Comparison of ENCODE assay signal across 11 cellular contexts in the genomic region with DNA sequence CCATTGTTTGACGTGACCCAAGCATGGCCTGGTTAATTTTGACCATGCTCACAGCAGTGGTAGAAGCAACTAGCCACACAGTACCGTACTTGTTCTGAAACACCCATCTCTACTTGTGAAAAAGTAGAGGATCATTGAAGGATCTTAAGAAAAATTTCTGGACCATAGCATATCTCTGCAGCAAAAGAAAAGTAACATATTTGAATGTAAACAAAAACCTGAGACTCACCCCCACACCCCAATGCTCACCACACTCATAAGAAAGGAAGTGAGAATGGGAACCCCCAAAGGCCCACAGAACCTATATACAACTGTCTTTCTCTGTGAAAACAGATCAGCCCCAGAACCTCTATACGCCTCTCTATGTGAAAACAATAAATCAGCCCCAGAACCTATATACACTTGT. TPM values are rescaled to one million over a fixed set of nuclear protein-coding genes. Genes with fewer than 3 reads are reported as not detected.
A peak's percentile ranks its signal among the peaks of the same experiment; 100 is the strongest.
DNase-seq lines count a peak whose midpoint lies in the region; ATAC-seq and TF ChIP-seq lines count a peak whose summit lies in the region.
"Had no signal": no experiment of that assay in that cellular context is flagged by ENCODE, and none has a peak within 500 bp of the region (broad histone marks: within the 10 kb centered on the region; RNA-seq: fewer than 3 reads in every experiment).

No MANE protein-coding gene starts in this region.

- H3K9me3 Mint-ChIP-seq in activated T-helper 1 cell treated with anti-CD3 and anti-CD28 coated beads, Interleukin-12 subunit alpha, Interleukin-12 subunit beta, Interleukin-2, Interleukin-4 antibody, amounts not matched to agents 30 ng/mL and 10 ng/mL and 1 ng/mL, durations not matched to agents 14 hours and 24 hours and 36 hours = no peaks in the 10 kb centered on the region
- no peaks in the 10 kb centered on the region for H3K9me3 Mint-ChIP-seq in activated T-cell treated with anti-CD3 and anti-CD28 coated beads, Interleukin-2, amount 50 U/mL, for 24 hours
- H3K9me3 Mint-ChIP-seq in mesothelial cell of epicardium = no peaks in the 10 kb centered on the region
- H3K9me3 Mint-ChIP-seq: nephron progenitor cell had no signal

- no peak for TF ChIP-seq CTCF in mesothelial cell of epicardium (IDR thresholded peaks at IDR 0.05; ENCODE audit: unreplicated experiment)

- no peak overlapping the region for H3K4me3 Mint-ChIP-seq in activated T-helper 1 cell treated with anti-CD3 and anti-CD28 coated beads, Interleukin-12 subunit alpha, Interleukin-12 subunit beta, Interleukin-2, Interleukin-4 antibody, amounts not matched to agents 30 ng/mL and 10 ng/mL and 1 ng/mL, durations not matched to agents 14 hours and 24 hours and 36 hours
- no peak overlapping the region for H3K4me3 Mint-ChIP-seq in activated T-cell treated with anti-CD3 and anti-CD28 coated beads, Interleukin-2, amount 50 U/mL, for 24 hours
- H3K4me3 Mint-ChIP-seq in mesothelial cell of epicardium = no peak overlapping the region
- H3K4me3 Mint-ChIP-seq: nephron progenitor cell had no signal

- ATAC-seq in GM18511 (IDR thresholded peaks at IDR 0.05; ENCODE audit: unreplicated experiment) (peak; percentile 80), GM21367 (IDR thresholded peaks at IDR 0.05; ENCODE audit: unreplicated experiment) (peak; percentile 73), HG03066 (IDR thresholded peaks at IDR 0.05; ENCODE audit: low read depth, unreplicated experiment) (peak; percentile 69), HG02970 (IDR thresholded peaks at IDR 0.05; ENCODE audit: low FRiP score, unreplicated experiment) (no peak)

- intact Hi-C loops in activated T-helper 1 cell treated with anti-CD3 and anti-CD28 coated beads, Interleukin-12 subunit alpha, Interleukin-12 subunit beta, Interleukin-2, Interleukin-4 antibody, amounts not matched to agents 30 ng/mL and 10 ng/mL and 1 ng/mL, durations not matched to agents 14 hours and 24 hours and 36 hours (cut with micrococcal nuclease) = no loop called here

- H3K36me3 Mint-ChIP-seq in activated T-helper 1 cell treated with anti-CD3 and anti-CD28 coated beads, Interleukin-12 subunit alpha, Interleukin-12 subunit beta, Interleukin-2, Interleukin-4 antibody, amounts not matched to agents 30 ng/mL and 10 ng/mL and 1 ng/mL, durations not matched to agents 14 hours and 24 hours and 36 hours (ENCODE audit: low read depth) = no peaks in the 10 kb centered on the region
- no peaks in the 10 kb centered on the region for H3K36me3 Mint-ChIP-seq in activated T-cell treated with anti-CD3 and anti-CD28 coated beads, Interleukin-2, amount 50 U/mL, for 24 hours (ENCODE audit: low read depth)
- no peaks in the 10 kb centered on the region for H3K36me3 Mint-ChIP-seq in mesothelial cell of epicardium

- no peaks in the 10 kb centered on the region for H3K27me3 Mint-ChIP-seq in activated T-helper 1 cell treated with anti-CD3 and anti-CD28 coated beads, Interleukin-12 subunit alpha, Interleukin-12 subunit beta, Interleukin-2, Interleukin-4 antibody, amounts not matched to agents 30 ng/mL and 10 ng/mL and 1 ng/mL, durations not matched to agents 14 hours and 24 hours and 36 hours (ENCODE audit: insufficient read depth)
- H3K27me3 Mint-ChIP-seq in activated T-cell treated with anti-CD3 and anti-CD28 coated beads, Interleukin-2, amount 50 U/mL, for 24 hours = no peaks in the 10 kb centered on the region
- H3K27me3 Mint-ChIP-seq in mesothelial cell of epicardium (ENCODE audit: low read depth) = no peaks in the 10 kb centered on the region

- DNase-seq in activated T-helper 1 cell treated with anti-CD3 and anti-CD28 coated beads, Interleukin-12 subunit alpha, Interleukin-12 subunit beta, Interleukin-2, Interleukin-4 antibody, amounts not matched to agents 30 ng/mL and 10 ng/mL and 1 ng/mL, durations not matched to agents 14 hours and 24 hours and 36 hours (ENCODE audit: low spot score) = peak; percentile 33
- no peak for DNase-seq in activated T-cell treated with anti-CD3 and anti-CD28 coated beads, Interleukin-2, amount 50 U/mL, for 24 hours
- DNase-seq in mesothelial cell of epicardium (ENCODE audit: low spot score in 2 of 2, unreplicated experiment in 2 of 2) = no peak
- DNase-seq in middle frontal gyrus (ENCODE audit: extremely low spot score, low spot score) = no peak
- DNase-seq: DMS 273 treated with DMSO at 0.1 percent for 48 hours, nephron progenitor cell, substantia nigra had no signal

- H3K27ac Mint-ChIP-seq in activated T-helper 1 cell treated with anti-CD3 and anti-CD28 coated beads, Interleukin-12 subunit alpha, Interleukin-12 subunit beta, Interleukin-2, Interleukin-4 antibody, amounts not matched to agents 30 ng/mL and 10 ng/mL and 1 ng/mL, durations not matched to agents 14 hours and 24 hours and 36 hours = no peak overlapping the region
- no peak overlapping the region for H3K27ac Mint-ChIP-seq in activated T-cell treated with anti-CD3 and anti-CD28 coated beads, Interleukin-2, amount 50 U/mL, for 24 hours
- no peak overlapping the region for H3K27ac Mint-ChIP-seq in mesothelial cell of epicardium
- H3K27ac Mint-ChIP-seq: nephron progenitor cell had no signal

- peaks cover 41% of the 10 kb centered on the region for H3K4me1 Mint-ChIP-seq in activated T-helper 1 cell treated with anti-CD3 and anti-CD28 coated beads, Interleukin-12 subunit alpha, Interleukin-12 subunit beta, Interleukin-2, Interleukin-4 antibody, amounts not matched to agents 30 ng/mL and 10 ng/mL and 1 ng/mL, durations not matched to agents 14 hours and 24 hours and 36 hours (ENCODE audit: low read depth)
- H3K4me1 Mint-ChIP-seq in activated T-cell treated with anti-CD3 and anti-CD28 coated beads, Interleukin-2, amount 50 U/mL, for 24 hours (ENCODE audit: low read depth) = peaks cover 27% of the 10 kb centered on the region
- peaks cover 3% of the 10 kb centered on the region for H3K4me1 Mint-ChIP-seq in mesothelial cell of epicardium
- H3K4me1 Mint-ChIP-seq: nephron progenitor cell had no signal

RNA-seq across cellular contexts. Expression of gene TFRC, which starts 33.8 kb away (rescaled TPM):
- 791 TPM in 2 replicates for total RNA-seq in activated T-helper 1 cell treated with anti-CD3 and anti-CD28 coated beads, Interleukin-12 subunit alpha, Interleukin-12 subunit beta, Interleukin-2, Interleukin-4 antibody, amounts not matched to agents 30 ng/mL and 10 ng/mL and 1 ng/mL, durations not matched to agents 14 hours and 24 hours and 36 hours
- total RNA-seq in mesothelial cell of epicardium = 119 to 123 TPM (median 123 TPM) in 3 replicates
